ENCODE assay signal across 16 cellular contexts in the genomic region with DNA sequence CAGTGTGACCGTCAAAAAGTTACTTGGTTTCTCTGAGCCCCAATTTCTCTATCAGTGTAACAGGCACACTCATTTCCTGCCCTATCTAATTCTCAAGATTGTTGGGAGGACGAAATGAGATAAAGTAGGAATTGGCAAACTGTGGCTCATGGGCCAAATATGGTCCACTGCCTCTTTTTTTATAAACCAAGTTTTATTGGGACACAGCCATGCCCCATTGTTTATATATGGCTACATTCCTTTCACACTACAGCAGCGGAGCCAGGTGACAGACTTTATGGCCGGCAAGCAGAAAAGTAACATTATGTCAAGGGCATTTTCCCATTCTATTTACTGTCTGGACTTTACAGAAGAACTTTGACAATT.
"Had no signal": no experiment of that assay in that cellular context is flagged by ENCODE, and none has a peak within 500 bp of the region (broad histone marks: within the 10 kb centered on the region; RNA-seq: fewer than 3 reads in every experiment).

No MANE protein-coding gene starts in this region.

- H3K27ac Mint-ChIP-seq: activated CD8-positive, alpha-beta memory T cell treated with anti-CD3 and anti-CD28 coated beads, Interleukin-2, amount 10 ng/mL, durations not matched to agents 7 days and 5 days; activated naive CD4-positive, alpha-beta T cell treated with anti-CD3 and anti-CD28 coated beads, Interleukin-2, amount 50 U/mL, for 72 hours; activated T-cell treated with anti-CD3 and anti-CD28 coated beads, Interleukin-2, amount 50 U/mL, for 24 hours; neural progenitor cell; stimulated activated naive CD8-positive, alpha-beta T cell treated with anti-CD3 and anti-CD28 coated beads, Interleukin-15, Interleukin-2, amounts not matched to agents 100 ng/mL and 50 ng/mL, for 24 hours had no signal

- H3K36me3 ChIP-seq: esophagus squamous epithelium, gastrocnemius medialis, neural progenitor cell, pancreas had no signal

- H3K36me3 Mint-ChIP-seq: activated CD8-positive, alpha-beta memory T cell treated with anti-CD3 and anti-CD28 coated beads, Interleukin-2, amount 10 ng/mL, durations not matched to agents 7 days and 5 days; activated naive CD4-positive, alpha-beta T cell treated with anti-CD3 and anti-CD28 coated beads, Interleukin-2, amount 50 U/mL, for 72 hours; neural progenitor cell had no signal

- H3K4me1 ChIP-seq: gastrocnemius medialis, neural progenitor cell, pancreas, testis had no signal

- H3K9me3 ChIP-seq: esophagus squamous epithelium, gastrocnemius medialis, pancreas, testis had no signal

- ATAC-seq: activated CD8-positive, alpha-beta memory T cell treated with anti-CD3 and anti-CD28 coated beads, Interleukin-2, amount 10 ng/mL, durations not matched to agents 7 days and 5 days; activated naive CD4-positive, alpha-beta T cell treated with anti-CD3 and anti-CD28 coated beads, Interleukin-2, amount 50 U/mL, for 72 hours; gastrocnemius medialis; pancreas had no signal

- H3K4me3 ChIP-seq: esophagus squamous epithelium, gastrocnemius medialis, neural progenitor cell, pancreas, testis had no signal

- H3K4me3 Mint-ChIP-seq: activated CD8-positive, alpha-beta memory T cell treated with anti-CD3 and anti-CD28 coated beads, Interleukin-2, amount 10 ng/mL, durations not matched to agents 7 days and 5 days; activated T-cell treated with anti-CD3 and anti-CD28 coated beads, Interleukin-2, amount 50 U/mL, for 24 hours; neural progenitor cell; stimulated activated naive CD8-positive, alpha-beta T cell treated with anti-CD3 and anti-CD28 coated beads, Interleukin-15, Interleukin-2, amounts not matched to agents 100 ng/mL and 50 ng/mL, for 24 hours had no signal

- DNase-seq: activated CD4-positive, alpha-beta T cell treated with anti-CD3 and anti-CD28 coated beads, Interleukin-2, amount 50 U/mL, for 4 hours; activated CD4-positive, CD25-positive, alpha-beta regulatory T cell treated with anti-CD3 and anti-CD28 coated beads, Interleukin-2, amount 50 U/mL, for 72 hours; activated CD8-positive, alpha-beta memory T cell treated with anti-CD3 and anti-CD28 coated beads, Interleukin-2, amount 10 ng/mL, durations not matched to agents 7 days and 5 days; activated effector memory CD4-positive, alpha-beta T cell treated with anti-CD3 and anti-CD28 coated beads, Interleukin-2, amount 50 U/mL, for 16 hours; activated T-cell treated with anti-CD3 and anti-CD28 coated beads, Interleukin-2, amount 50 U/mL, for 24 hours; esophagus squamous epithelium; gastrocnemius medialis; kidney; pancreas; stimulated activated CD4-positive, alpha-beta T cell treated with anti-CD3 and anti-CD28 coated beads, Interleukin-15, amount 100 ng/mL, for 24 hours; stimulated activated CD4-positive, alpha-beta T cell treated with anti-CD3 and anti-CD28 coated beads, Interleukin-4, amount 100 ng/mL, for 24 hours; T-helper 2 cell; testis had no signal

- H3K27ac ChIP-seq: esophagus squamous epithelium, gastrocnemius medialis, neural progenitor cell, pancreas, testis had no signal

- H3K4me1 Mint-ChIP-seq: activated CD8-positive, alpha-beta memory T cell treated with anti-CD3 and anti-CD28 coated beads, Interleukin-2, amount 10 ng/mL, durations not matched to agents 7 days and 5 days; neural progenitor cell had no signal

- H3K27me3 ChIP-seq: esophagus squamous epithelium, gastrocnemius medialis, neural progenitor cell, pancreas, testis had no signal

- H3K9me3 Mint-ChIP-seq: activated naive CD4-positive, alpha-beta T cell treated with anti-CD3 and anti-CD28 coated beads, Interleukin-2, amount 50 U/mL, for 72 hours; activated T-cell treated with anti-CD3 and anti-CD28 coated beads, Interleukin-2, amount 50 U/mL, for 24 hours; stimulated activated naive CD8-positive, alpha-beta T cell treated with anti-CD3 and anti-CD28 coated beads, Interleukin-15, Interleukin-2, amounts not matched to agents 100 ng/mL and 50 ng/mL, for 24 hours had no signal
